Comparison of ENCODE assay signal across 19 cellular contexts in genomic region chr1:156811171-156811570, GRCh38.
DNase-seq lines count a peak whose midpoint lies in the region; ATAC-seq and TF ChIP-seq lines count a peak whose summit lies in the region.
"Had no signal": no experiment of that assay in that cellular context is flagged by ENCODE, and none has a peak within 500 bp of the region (broad histone marks: within the 10 kb centered on the region; RNA-seq: fewer than 3 reads in every experiment).

No MANE protein-coding gene starts in this region.

- peaks cover 8% of the 10 kb centered on the region for H3K4me1 ChIP-seq in HAP-1
- H3K4me1 ChIP-seq: breast epithelium had no signal

- no peaks in the 10 kb centered on the region for H3K9me3 Mint-ChIP-seq in stimulated activated naive CD8-positive, alpha-beta T cell treated with anti-CD3 and anti-CD28 coated beads, Interleukin-15, Interleukin-2, amounts not matched to agents 100 ng/mL and 50 ng/mL, for 24 hours
- H3K9me3 Mint-ChIP-seq in effector memory CD8-positive, alpha-beta T cell: no peaks in the 10 kb centered on the region
- H3K9me3 Mint-ChIP-seq in stimulated activated naive CD8-positive, alpha-beta T cell treated with anti-CD3 and anti-CD28 coated beads, Interleukin-15, amount 100 ng/mL, for 72 hours: no peaks in the 10 kb centered on the region

- in situ Hi-C loops in HAP-1 (cut with MboI; ENCODE audit: low sequenced_read_pairs): no loop called here

- H3K36me3 Mint-ChIP-seq in stimulated activated naive CD8-positive, alpha-beta T cell treated with anti-CD3 and anti-CD28 coated beads, Interleukin-15, Interleukin-2, amounts not matched to agents 100 ng/mL and 50 ng/mL, for 24 hours (ENCODE audit: low read depth): peaks cover 93% of the 10 kb centered on the region
- peaks cover 99% of the 10 kb centered on the region for H3K36me3 Mint-ChIP-seq in effector memory CD8-positive, alpha-beta T cell (ENCODE audit: insufficient read depth)
- H3K36me3 Mint-ChIP-seq: naive B cell had no signal

- no peak overlapping the region for H3K4me3 ChIP-seq in WERI-Rb-1 (ENCODE audit: low read depth, low read length)
- H3K4me3 ChIP-seq in HAP-1: no peak overlapping the region
- H3K4me3 ChIP-seq: breast epithelium, lower lobe of right lung, psoas muscle had no signal

- peak overlapping the region; percentile 66 for H3K27ac ChIP-seq in WERI-Rb-1
- H3K27ac ChIP-seq: breast epithelium, lower lobe of right lung, psoas muscle had no signal

- peak overlapping the region; percentile 87 for H3K4me3 Mint-ChIP-seq in stimulated activated naive CD8-positive, alpha-beta T cell treated with anti-CD3 and anti-CD28 coated beads, Interleukin-15, Interleukin-2, amounts not matched to agents 100 ng/mL and 50 ng/mL, for 24 hours
- H3K4me3 Mint-ChIP-seq in effector memory CD8-positive, alpha-beta T cell: peak overlapping the region; percentile 58 to 96
- peak overlapping the region; percentile 93 to 96 for H3K4me3 Mint-ChIP-seq in stimulated activated naive CD8-positive, alpha-beta T cell treated with anti-CD3 and anti-CD28 coated beads, Interleukin-15, amount 100 ng/mL, for 72 hours

- H3K4me1 Mint-ChIP-seq in stimulated activated naive CD8-positive, alpha-beta T cell treated with anti-CD3 and anti-CD28 coated beads, Interleukin-15, Interleukin-2, amounts not matched to agents 100 ng/mL and 50 ng/mL, for 24 hours (ENCODE audit: low read depth): peaks cover 81% of the 10 kb centered on the region
- peaks cover 70 to 78% of the 10 kb centered on the region in 2 donors for H3K4me1 Mint-ChIP-seq in effector memory CD8-positive, alpha-beta T cell (ENCODE audit: low read depth in 2 of 2)
- peaks cover 83% of the 10 kb centered on the region for H3K4me1 Mint-ChIP-seq in stimulated activated naive CD8-positive, alpha-beta T cell treated with anti-CD3 and anti-CD28 coated beads, Interleukin-15, amount 100 ng/mL, for 72 hours

- H3K27ac Mint-ChIP-seq in stimulated activated naive CD8-positive, alpha-beta T cell treated with anti-CD3 and anti-CD28 coated beads, Interleukin-15, Interleukin-2, amounts not matched to agents 100 ng/mL and 50 ng/mL, for 24 hours: peak overlapping the region; percentile 100
- H3K27ac Mint-ChIP-seq in effector memory CD8-positive, alpha-beta T cell: peak overlapping the region; percentile 92 to 99
- peak overlapping the region in 1 of 2 donors; percentile 9 for H3K27ac Mint-ChIP-seq in stimulated activated naive CD8-positive, alpha-beta T cell treated with anti-CD3 and anti-CD28 coated beads, Interleukin-15, amount 100 ng/mL, for 72 hours

- no peak for DNase-seq in stimulated activated naive CD8-positive, alpha-beta T cell treated with anti-CD3 and anti-CD28 coated beads, Interleukin-15, Interleukin-2, amounts not matched to agents 100 U/mL and 50 U/mL, for 24 hours
- no peak for DNase-seq in WERI-Rb-1
- no peak for DNase-seq in effector memory CD8-positive, alpha-beta T cell
- no peak for DNase-seq in stimulated activated naive CD8-positive, alpha-beta T cell treated with anti-CD3 and anti-CD28 coated beads, Interleukin-15, amount 100 ng/mL, for 72 hours
- DNase-seq in NCI-H526 (lab: John Stamatoyannopoulos, UW): no peak
- no peak for DNase-seq in HAP-1 (ENCODE audit: low spot score in 2 of 2)
- DNase-seq: cortex of kidney; KBM-7; lower lobe of right lung; naive B cell; NCI-H187 treated with DMSO at 0.1 percent for 48 hours; NCI-H345; psoas muscle; RPMI8226; small intestine; stimulated activated CD4-positive, alpha-beta T cell treated with anti-CD3 and anti-CD28 coated beads, Interleukin-2, amount 100 ng/mL, for 48 hours had no signal

- H3K27me3 ChIP-seq in WERI-Rb-1 (ENCODE audit: insufficient read depth, low read depth, severe bottlenecking) (no peaks in the 10 kb centered on the region), HAP-1 (ENCODE audit: low read depth) (no peaks in the 10 kb centered on the region)
- H3K27me3 ChIP-seq: breast epithelium had no signal

- ATAC-seq in stimulated activated naive CD8-positive, alpha-beta T cell treated with anti-CD3 and anti-CD28 coated beads, Interleukin-15, Interleukin-2, amounts not matched to agents 100 U/mL and 50 U/mL, for 24 hours: no peak
- ATAC-seq in effector memory CD8-positive, alpha-beta T cell (replicated peaks): no peak
- ATAC-seq in stimulated activated naive CD8-positive, alpha-beta T cell treated with anti-CD3 and anti-CD28 coated beads, Interleukin-15, amount 100 ng/mL, for 72 hours: no peak
- ATAC-seq in HG03520 (IDR thresholded peaks at IDR 0.05; ENCODE audit: unreplicated experiment): no peak
- ATAC-seq: lower lobe of right lung, psoas muscle had no signal

- H3K36me3 ChIP-seq in WERI-Rb-1: peaks cover 59% of the 10 kb centered on the region
- 0 out of 2 replicates have a peak, but pooled peaks cover under 1% of the 10 kb centered on the region for H3K36me3 ChIP-seq in HAP-1 (replicated peaks)
- H3K36me3 ChIP-seq: breast epithelium, lower lobe of right lung had no signal

- H3K27me3 Mint-ChIP-seq in stimulated activated naive CD8-positive, alpha-beta T cell treated with anti-CD3 and anti-CD28 coated beads, Interleukin-15, Interleukin-2, amounts not matched to agents 100 ng/mL and 50 ng/mL, for 24 hours: no peaks in the 10 kb centered on the region
- no peaks in the 10 kb centered on the region for H3K27me3 Mint-ChIP-seq in effector memory CD8-positive, alpha-beta T cell
- no peaks in the 10 kb centered on the region for H3K27me3 Mint-ChIP-seq in stimulated activated naive CD8-positive, alpha-beta T cell treated with anti-CD3 and anti-CD28 coated beads, Interleukin-15, amount 100 ng/mL, for 72 hours

- TF ChIP-seq CTCF in WERI-Rb-1 (IDR thresholded peaks at IDR 0.05; ENCODE audit: low read depth, low read length): no peak

- H3K9me3 ChIP-seq in WERI-Rb-1 (ENCODE audit: severe bottlenecking) (no peaks in the 10 kb centered on the region), HAP-1 (no peaks in the 10 kb centered on the region)
- H3K9me3 ChIP-seq: breast epithelium, lower lobe of right lung, psoas muscle had no signal
